8 cellular contexts compared by ENCODE assay signal in genomic region chr3:14439501-14440167, GRCh38. TPM values are rescaled to one million over a fixed set of nuclear protein-coding genes. Genes with fewer than 3 reads are reported as not detected.
DNase-seq lines count a peak whose midpoint lies in the region; ATAC-seq and TF ChIP-seq lines count a peak whose summit lies in the region.

No MANE protein-coding gene starts in this region.

- peak in 1 of 2 donors; percentile 13 for TF ChIP-seq POLR2A in adrenal gland (IDR thresholded peaks at IDR 0.05)

- intact Hi-C loops in Calu3 (cut with micrococcal nuclease; ENCODE audit: unreplicated experiment) = loop anchor here (2.0 kb wide), 1 partner anchor 13 kb away; no protein-coding TSS in a partner anchor
- intact Hi-C loops in adrenal gland (cut with DNase I) = no loop called here
- intact Hi-C loops in activated CD4-positive, alpha-beta memory T cell treated with anti-CD3 and anti-CD28 coated beads for 36 hours (cut with micrococcal nuclease) = loop anchor here (10.0 kb wide), 2 partner anchors 505 to 1425 kb away; partner anchors contain the start of gene NR2C2

- no peaks in the 10 kb centered on the region for H3K27me3 ChIP-seq in adrenal gland

- CTCF ChIA-PET in Calu3 (lab: Charles Lee) = interaction anchor here (0.7 to 1.6 kb wide), 4 partner anchors 13 to 214 kb away, joined by 3 to 6 read pairs (median 4); no protein-coding TSS in a partner anchor
- CTCF ChIA-PET in activated CD4-positive, alpha-beta memory T cell treated with anti-CD3 and anti-CD28 coated beads for 36 hours (lab: Charles Lee) = interaction anchor here (0.6 to 0.7 kb wide), 2 partner anchors 14 to 29 kb away, joined by 3 read pairs; no protein-coding TSS in a partner anchor

- no peaks in the 10 kb centered on the region for H3K9me3 ChIP-seq in adrenal gland (replicated peaks in 1 of 3)

- H3K27me3 Mint-ChIP-seq in Calu3 (ENCODE audit: unreplicated experiment) (no peaks in the 10 kb centered on the region), mesothelial cell of epicardium (ENCODE audit: low read depth) (peaks cover 4% of the 10 kb centered on the region)
- no peaks in the 10 kb centered on the region for H3K27me3 Mint-ChIP-seq in activated CD4-positive, alpha-beta memory T cell treated with anti-CD3 and anti-CD28 coated beads for 36 hours

- peaks cover 15% of the 10 kb centered on the region for H3K36me3 Mint-ChIP-seq in Calu3 (ENCODE audit: insufficient read depth, unreplicated experiment)
- no peaks in the 10 kb centered on the region for H3K36me3 Mint-ChIP-seq in mesothelial cell of epicardium
- H3K36me3 Mint-ChIP-seq in activated CD4-positive, alpha-beta memory T cell treated with anti-CD3 and anti-CD28 coated beads for 36 hours = peaks cover 13% of the 10 kb centered on the region

- peaks cover 29 to 60% of the 10 kb centered on the region in 2 donors for H3K4me1 ChIP-seq in adrenal gland (replicated peaks in 1 of 2)

- H3K4me1 Mint-ChIP-seq in Calu3 (ENCODE audit: low read depth, unreplicated experiment) = peaks cover 59% of the 10 kb centered on the region
- peaks cover 25% of the 10 kb centered on the region for H3K4me1 Mint-ChIP-seq in mesothelial cell of epicardium
- H3K4me1 Mint-ChIP-seq in activated CD4-positive, alpha-beta memory T cell treated with anti-CD3 and anti-CD28 coated beads for 36 hours (ENCODE audit: low read depth) = peaks cover 21% of the 10 kb centered on the region

- H3K9me3 Mint-ChIP-seq in Calu3 (ENCODE audit: low read depth, unreplicated experiment) = no peaks in the 10 kb centered on the region
- no peaks in the 10 kb centered on the region for H3K9me3 Mint-ChIP-seq in mesothelial cell of epicardium
- H3K9me3 Mint-ChIP-seq in activated CD4-positive, alpha-beta memory T cell treated with anti-CD3 and anti-CD28 coated beads for 36 hours = no peaks in the 10 kb centered on the region

- H3K36me3 ChIP-seq in adrenal gland (replicated peaks in 1 of 2) = no peaks in the 10 kb centered on the region

- no peak for ATAC-seq in GM18498 (IDR thresholded peaks at IDR 0.05; ENCODE audit: unreplicated experiment)

- peak overlapping the region in 1 of 4 donors; percentile 4 for H3K4me3 ChIP-seq in adrenal gland

- no TSS peak for BruUV-seq in Calu3 (replicated peaks; lab: Mats Ljungman, UMichigan)

- peak overlapping the region; percentile 48 for H3K4me3 Mint-ChIP-seq in Calu3 (ENCODE audit: low read depth, unreplicated experiment)
- peak overlapping the region; percentile 13 for H3K4me3 Mint-ChIP-seq in mesothelial cell of epicardium
- no peak overlapping the region for H3K4me3 Mint-ChIP-seq in activated CD4-positive, alpha-beta memory T cell treated with anti-CD3 and anti-CD28 coated beads for 36 hours

- H3K27ac Mint-ChIP-seq in Calu3 (ENCODE audit: unreplicated experiment) (no peak overlapping the region), mesothelial cell of epicardium (peak overlapping the region; percentile 52)
- no peak overlapping the region for H3K27ac Mint-ChIP-seq in activated CD4-positive, alpha-beta memory T cell treated with anti-CD3 and anti-CD28 coated beads for 36 hours

- TF ChIP-seq CTCF in Calu3 (IDR thresholded peaks at IDR 0.05; ENCODE audit: unreplicated experiment) (no peak), adrenal gland (IDR thresholded peaks at IDR 0.05) (no peak), mesothelial cell of epicardium (IDR thresholded peaks at IDR 0.05; ENCODE audit: unreplicated experiment) (no peak)

- WGBS in adrenal gland, 4 donors = 4 to 23% (median 12%) methylated on average over 11 to 13 of the region's 13 CpGs

- POLR2A ChIA-PET in activated CD4-positive, alpha-beta memory T cell treated with anti-CD3 and anti-CD28 coated beads for 36 hours (lab: Charles Lee) = no interaction called here

- peak; percentile 75 for DNase-seq in Calu3
- DNase-seq in NCI-H2029 treated with DMSO at 0.1 percent for 48 hours (lab: John Stamatoyannopoulos, UW) = peak; percentile 94
- peak; percentile 83 to 92 (median 87) for DNase-seq in adrenal gland
- peak; percentile 64 to 84 for DNase-seq in mesothelial cell of epicardium (ENCODE audit: low spot score in 2 of 2, unreplicated experiment in 2 of 2)
- no peak for DNase-seq in activated CD4-positive, alpha-beta memory T cell treated with anti-CD3 and anti-CD28 coated beads for 36 hours
- no peak for DNase-seq in activated naive CD4-positive, alpha-beta T cell (lab: John Stamatoyannopoulos, UW)
- no peak for DNase-seq in NCI-H1048 (lab: John Stamatoyannopoulos, UW)

- peak overlapping the region in 3 of 5 donors; percentile 20 to 57 (median 54) for H3K27ac ChIP-seq in adrenal gland

RNA-seq across cellular contexts. Expression of gene SLC6A6, which starts 37.2 kb away (rescaled TPM):
- total RNA-seq in Calu3 (2022) = 46.3 and 48.3 TPM in 2 replicates
- 100 to 1,000 TPM in 3 of 8 donors, 10 to 100 TPM in 5; 71.8 to 197 (median 90.6) TPM for total RNA-seq in adrenal gland
- 10 to 100 TPM; 10.6 to 80.8 (median 13.0) TPM for polyA plus RNA-seq in adrenal gland
- total RNA-seq in mesothelial cell of epicardium = 19.3 to 21.2 TPM (median 20.0 TPM) in 3 replicates
- total RNA-seq in activated CD4-positive, alpha-beta memory T cell treated with anti-CD3 and anti-CD28 coated beads for 36 hours = 10 to 100 TPM; 44.0 to 45.1 TPM

Comparison
In these comparisons a context has a peak if more than half of its experiments do, and no peak if none do; other contexts are left out.
1. DNase-seq: peak in Calu3 (single experiment), NCI-H2029 treated with DMSO at 0.1 percent for 48 hours (single experiment), adrenal gland (7 of 7) and mesothelial cell of epicardium (2 of 2); none in activated CD4-positive, alpha-beta memory T cell treated with anti-CD3 and anti-CD28 coated beads for 36 hours (single experiment), activated naive CD4-positive, alpha-beta T cell (0 of 4) and NCI-H1048 (single experiment).
2. intact Hi-C loops: an anchor here in Calu3 (2.0 kb wide) and activated CD4-positive, alpha-beta memory T cell treated with anti-CD3 and anti-CD28 coated beads for 36 hours (10.0 kb wide); none called in adrenal gland.